ENCODE assay signal across 21 cellular contexts in genomic region chr5:120706877-120707276, GRCh38.
"Had no signal": no experiment of that assay in that cellular context is flagged by ENCODE, and none has a peak within 500 bp of the region (broad histone marks: within the 10 kb centered on the region; RNA-seq: fewer than 3 reads in every experiment).

No MANE protein-coding gene starts in this region.

- DNase-seq: cortex of kidney; dorsolateral prefrontal cortex; effector CD8-positive, alpha-beta T cell; heart left ventricle; hippocampal formation; kidney; left cardiac atrium; left ventricle myocardium inferior; mesenchymal stem cell; naive B cell; occipital lobe; pancreas; right cardiac atrium; small intestine; stimulated activated CD4-positive, alpha-beta T cell treated with anti-CD3 and anti-CD28 coated beads, Interleukin-2, amount 100 ng/mL, for 48 hours; stimulated activated naive CD4-positive, alpha-beta T cell treated with Interleukin-2 at 50 U/mL for 16 hours; trophoblast cell had no signal

- H3K27ac ChIP-seq: dorsolateral prefrontal cortex, heart left ventricle, left ventricle myocardium inferior, pancreas had no signal

- H3K27me3 ChIP-seq: dorsolateral prefrontal cortex, pancreas had no signal

- FAIRE-seq: endometrium, frontal cortex, kidney, pancreas, small intestine, urothelium cell line had no signal

- H3K4me3 Mint-ChIP-seq: naive B cell had no signal

- H3K9me3 ChIP-seq: heart left ventricle, pancreas had no signal

- H3K4me1 ChIP-seq: heart left ventricle, left ventricle myocardium inferior, pancreas had no signal

- H3K27ac Mint-ChIP-seq: naive B cell had no signal

- H3K36me3 ChIP-seq: heart left ventricle, left ventricle myocardium inferior, pancreas had no signal

- H3K4me3 ChIP-seq: dorsolateral prefrontal cortex, heart left ventricle, left ventricle myocardium inferior, lung, pancreas had no signal

- H3K4me1 Mint-ChIP-seq: naive B cell had no signal
